ENCODE assay signal across 1 cellular context in the genomic region with DNA sequence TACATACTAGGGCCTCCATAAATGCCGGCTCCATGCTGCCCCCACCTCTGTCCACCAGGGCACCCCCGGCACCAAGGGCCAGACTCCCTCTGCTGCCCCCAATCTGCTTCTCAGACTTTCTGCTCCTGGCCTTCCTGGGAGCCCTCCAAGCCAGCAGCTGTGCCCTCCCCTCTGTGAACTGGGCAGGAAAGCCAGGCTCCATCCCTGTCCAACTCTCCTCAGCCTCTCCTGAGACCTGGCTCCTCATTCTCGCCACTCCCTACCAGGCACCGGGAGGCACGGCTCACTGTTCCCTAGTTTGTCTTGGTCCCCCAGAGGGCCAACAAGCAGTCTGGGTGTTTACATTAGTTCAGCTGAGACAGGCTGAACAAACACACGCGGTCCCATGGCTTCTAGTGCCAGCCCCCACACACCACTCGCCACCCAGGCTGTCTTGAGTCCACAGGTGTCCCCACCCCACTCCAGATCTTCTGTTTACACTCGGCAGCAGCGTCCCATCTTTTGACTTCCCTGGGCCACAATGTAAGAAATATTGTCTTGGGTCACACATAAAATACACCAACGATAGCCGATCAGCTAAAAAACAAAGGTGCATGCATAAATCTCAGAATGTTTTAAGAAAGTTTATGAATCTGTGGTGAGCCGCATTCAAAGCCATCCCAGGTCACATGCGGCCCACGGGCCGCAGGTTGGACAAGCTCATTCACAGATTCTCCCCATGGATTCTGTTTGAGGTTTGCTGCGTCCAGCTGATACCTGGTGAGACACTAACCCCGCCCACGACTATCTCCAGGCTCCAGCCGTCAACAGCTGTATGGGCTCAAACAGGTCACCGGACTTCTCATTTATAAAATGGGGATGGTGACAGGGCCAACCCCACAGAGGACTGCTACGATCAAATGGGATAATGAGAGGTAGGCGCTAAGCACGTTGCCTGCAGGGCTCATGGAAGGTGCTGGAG.
TF ChIP-seq lines count a peak whose summit lies in the region.

No MANE protein-coding gene starts in this region.

TF ChIP-seq in HEK293, 187 proteins besides CTCF, POLR2A, EP300 and RAD21 (continued from another document and continues in another):
- TF ChIP-seq ZNF341 (tag by site-specific recombination; IDR thresholded peaks at IDR 0.05; ENCODE audit: low read depth) (peak; percentile 19; the same call in 1 of the 2 replicates), SP7 (tag by site-specific recombination; IDR thresholded peaks at IDR 0.05) (no peak), ZBTB26 (tag by site-specific recombination; optimal IDR thresholded peaks at IDR 0.05) (no peak), ZNF747 (tag by site-specific recombination; IDR thresholded peaks at IDR 0.05) (no peak), ZNF2 (tag by site-specific recombination; IDR thresholded peaks at IDR 0.05) (no peak), GLI2 (tag by site-specific recombination; IDR thresholded peaks at IDR 0.05; ENCODE audit: borderline replicate concordance, low read depth) (no peak), BCL11B (tag by site-specific recombination; IDR thresholded peaks at IDR 0.05; ENCODE audit: low read depth) (no peak), ZBTB21 (tag by site-specific recombination; IDR thresholded peaks at IDR 0.05) (no peak), ZNF529 (tag by site-specific recombination; IDR thresholded peaks at IDR 0.05; ENCODE audit: insufficient replicate concordance) (no peak), ZNF677 (tag by site-specific recombination; IDR thresholded peaks at IDR 0.05) (no peak), SALL2 (tag by site-specific recombination; IDR thresholded peaks at IDR 0.05; ENCODE audit: borderline replicate concordance) (no peak), MYNN (tag by site-specific recombination; IDR thresholded peaks at IDR 0.05; ENCODE audit: borderline replicate concordance) (no peak), ZNF223 (tag by site-specific recombination; IDR thresholded peaks at IDR 0.05) (no peak), ZNF664 (tag by site-specific recombination; IDR thresholded peaks at IDR 0.05) (no peak), ZSCAN16 (tag by site-specific recombination; IDR thresholded peaks at IDR 0.05) (no peak), ZNF121 (tag by site-specific recombination; IDR thresholded peaks at IDR 0.05) (no peak), ZNF596 (tag by site-specific recombination; IDR thresholded peaks at IDR 0.05) (no peak), ZFP37 (tag by site-specific recombination; IDR thresholded peaks at IDR 0.05) (no peak), IKZF3 (tag by site-specific recombination; IDR thresholded peaks at IDR 0.05) (peak; percentile 43; the same call in 1 of the 2 replicates), ZNF146 (tag by site-specific recombination; IDR thresholded peaks at IDR 0.05) (no peak), ZNF394 (tag by site-specific recombination; IDR thresholded peaks at IDR 0.05; ENCODE audit: borderline replicate concordance) (no peak), ZNF311 (tag by site-specific recombination; IDR thresholded peaks at IDR 0.05; ENCODE audit: borderline replicate concordance) (no peak), ZNF239 (tag by site-specific recombination; IDR thresholded peaks at IDR 0.05) (no peak), ZNF335 (tag by site-specific recombination; conservative IDR thresholded peaks at IDR 0.05) (0 out of 2 replicates have a peak, but pooled peaks have one; percentile 12), RBAK (tag by site-specific recombination; IDR thresholded peaks at IDR 0.05) (no peak), ZNF184 (tag by site-specific recombination; IDR thresholded peaks at IDR 0.05) (no peak), SP3 (tag by site-specific recombination; IDR thresholded peaks at IDR 0.05) (no peak), HOXD13 (CRISPR knock-in tag; IDR thresholded peaks at IDR 0.05; ENCODE audit: borderline replicate concordance) (no peak), ZNF214 (tag by site-specific recombination; IDR thresholded peaks at IDR 0.05; ENCODE audit: borderline replicate concordance) (no peak), ZNF623 (tag by site-specific recombination; IDR thresholded peaks at IDR 0.05) (no peak), KLF9 (tag by site-specific recombination; IDR thresholded peaks at IDR 0.05; ENCODE audit: low read depth) (no peak), ZNF175 (tag by site-specific recombination; IDR thresholded peaks at IDR 0.05) (no peak), ZNF174 (tag by site-specific recombination; IDR thresholded peaks at IDR 0.05) (no peak), ZNF473 (tag by site-specific recombination; IDR thresholded peaks at IDR 0.05) (no peak), OVOL3 (tag by site-specific recombination; IDR thresholded peaks at IDR 0.05) (no peak), ZNF16 (tag by site-specific recombination; IDR thresholded peaks at IDR 0.05; ENCODE audit: low read depth) (no peak), BCL6B (tag by site-specific recombination; IDR thresholded peaks at IDR 0.05) (no peak), ZNF221 (tag by site-specific recombination; IDR thresholded peaks at IDR 0.05; ENCODE audit: borderline replicate concordance) (no peak), ZNF555 (tag by site-specific recombination; conservative IDR thresholded peaks at IDR 0.05) (no peak), FEZF1 (tag by site-specific recombination; IDR thresholded peaks at IDR 0.05) (no peak), ZNF521 (tag by site-specific recombination; IDR thresholded peaks at IDR 0.05) (no peak), ZNF621 (tag by site-specific recombination; IDR thresholded peaks at IDR 0.05) (no peak), ZNF768 (tag by site-specific recombination; IDR thresholded peaks at IDR 0.05) (no peak)
- TF ChIP-seq, protein P1, sequence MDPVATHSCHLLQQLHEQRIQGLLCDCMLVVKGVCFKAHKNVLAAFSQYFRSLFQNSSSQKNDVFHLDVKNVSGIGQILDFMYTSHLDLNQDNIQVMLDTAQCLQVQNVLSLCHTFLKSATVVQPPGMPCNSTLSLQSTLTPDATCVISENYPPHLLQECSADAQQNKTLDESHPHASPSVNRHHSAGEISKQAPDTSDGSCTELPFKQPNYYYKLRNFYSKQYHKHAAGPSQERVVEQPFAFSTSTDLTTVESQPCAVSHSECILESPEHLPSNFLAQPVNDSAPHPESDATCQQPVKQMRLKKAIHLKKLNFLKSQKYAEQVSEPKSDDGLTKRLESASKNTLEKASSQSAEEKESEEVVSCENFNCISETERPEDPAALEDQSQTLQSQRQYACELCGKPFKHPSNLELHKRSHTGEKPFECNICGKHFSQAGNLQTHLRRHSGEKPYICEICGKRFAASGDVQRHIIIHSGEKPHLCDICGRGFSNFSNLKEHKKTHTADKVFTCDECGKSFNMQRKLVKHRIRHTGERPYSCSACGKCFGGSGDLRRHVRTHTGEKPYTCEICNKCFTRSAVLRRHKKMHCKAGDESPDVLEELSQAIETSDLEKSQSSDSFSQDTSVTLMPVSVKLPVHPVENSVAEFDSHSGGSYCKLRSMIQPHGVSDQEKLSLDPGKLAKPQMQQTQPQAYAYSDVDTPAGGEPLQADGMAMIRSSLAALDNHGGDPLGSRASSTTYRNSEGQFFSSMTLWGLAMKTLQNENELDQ (tag by site-specific recombination; IDR thresholded peaks at IDR 0.05; ENCODE audit: low read depth) = no peak
- TF ChIP-seq, protein P2, sequence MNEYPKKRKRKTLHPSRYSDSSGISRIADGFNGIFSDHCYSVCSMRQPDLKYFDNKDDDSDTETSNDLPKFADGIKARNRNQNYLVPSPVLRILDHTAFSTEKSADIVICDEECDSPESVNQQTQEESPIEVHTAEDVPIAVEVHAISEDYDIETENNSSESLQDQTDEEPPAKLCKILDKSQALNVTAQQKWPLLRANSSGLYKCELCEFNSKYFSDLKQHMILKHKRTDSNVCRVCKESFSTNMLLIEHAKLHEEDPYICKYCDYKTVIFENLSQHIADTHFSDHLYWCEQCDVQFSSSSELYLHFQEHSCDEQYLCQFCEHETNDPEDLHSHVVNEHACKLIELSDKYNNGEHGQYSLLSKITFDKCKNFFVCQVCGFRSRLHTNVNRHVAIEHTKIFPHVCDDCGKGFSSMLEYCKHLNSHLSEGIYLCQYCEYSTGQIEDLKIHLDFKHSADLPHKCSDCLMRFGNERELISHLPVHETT (tag by site-specific recombination; IDR thresholded peaks at IDR 0.05) = no peak
- TF ChIP-seq, protein P3, sequence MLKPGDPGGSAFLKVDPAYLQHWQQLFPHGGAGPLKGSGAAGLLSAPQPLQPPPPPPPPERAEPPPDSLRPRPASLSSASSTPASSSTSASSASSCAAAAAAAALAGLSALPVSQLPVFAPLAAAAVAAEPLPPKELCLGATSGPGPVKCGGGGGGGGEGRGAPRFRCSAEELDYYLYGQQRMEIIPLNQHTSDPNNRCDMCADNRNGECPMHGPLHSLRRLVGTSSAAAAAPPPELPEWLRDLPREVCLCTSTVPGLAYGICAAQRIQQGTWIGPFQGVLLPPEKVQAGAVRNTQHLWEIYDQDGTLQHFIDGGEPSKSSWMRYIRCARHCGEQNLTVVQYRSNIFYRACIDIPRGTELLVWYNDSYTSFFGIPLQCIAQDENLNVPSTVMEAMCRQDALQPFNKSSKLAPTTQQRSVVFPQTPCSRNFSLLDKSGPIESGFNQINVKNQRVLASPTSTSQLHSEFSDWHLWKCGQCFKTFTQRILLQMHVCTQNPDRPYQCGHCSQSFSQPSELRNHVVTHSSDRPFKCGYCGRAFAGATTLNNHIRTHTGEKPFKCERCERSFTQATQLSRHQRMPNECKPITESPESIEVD (tag by site-specific recombination; IDR thresholded peaks at IDR 0.05) = no peak
- TF ChIP-seq, protein P4, sequence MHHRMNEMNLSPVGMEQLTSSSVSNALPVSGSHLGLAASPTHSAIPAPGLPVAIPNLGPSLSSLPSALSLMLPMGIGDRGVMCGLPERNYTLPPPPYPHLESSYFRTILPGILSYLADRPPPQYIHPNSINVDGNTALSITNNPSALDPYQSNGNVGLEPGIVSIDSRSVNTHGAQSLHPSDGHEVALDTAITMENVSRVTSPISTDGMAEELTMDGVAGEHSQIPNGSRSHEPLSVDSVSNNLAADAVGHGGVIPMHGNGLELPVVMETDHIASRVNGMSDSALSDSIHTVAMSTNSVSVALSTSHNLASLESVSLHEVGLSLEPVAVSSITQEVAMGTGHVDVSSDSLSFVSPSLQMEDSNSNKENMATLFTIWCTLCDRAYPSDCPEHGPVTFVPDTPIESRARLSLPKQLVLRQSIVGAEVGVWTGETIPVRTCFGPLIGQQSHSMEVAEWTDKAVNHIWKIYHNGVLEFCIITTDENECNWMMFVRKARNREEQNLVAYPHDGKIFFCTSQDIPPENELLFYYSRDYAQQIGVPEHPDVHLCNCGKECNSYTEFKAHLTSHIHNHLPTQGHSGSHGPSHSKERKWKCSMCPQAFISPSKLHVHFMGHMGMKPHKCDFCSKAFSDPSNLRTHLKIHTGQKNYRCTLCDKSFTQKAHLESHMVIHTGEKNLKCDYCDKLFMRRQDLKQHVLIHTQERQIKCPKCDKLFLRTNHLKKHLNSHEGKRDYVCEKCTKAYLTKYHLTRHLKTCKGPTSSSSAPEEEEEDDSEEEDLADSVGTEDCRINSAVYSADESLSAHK (tag by site-specific recombination; IDR thresholded peaks at IDR 0.05) = no peak
- TF ChIP-seq, protein P5, sequence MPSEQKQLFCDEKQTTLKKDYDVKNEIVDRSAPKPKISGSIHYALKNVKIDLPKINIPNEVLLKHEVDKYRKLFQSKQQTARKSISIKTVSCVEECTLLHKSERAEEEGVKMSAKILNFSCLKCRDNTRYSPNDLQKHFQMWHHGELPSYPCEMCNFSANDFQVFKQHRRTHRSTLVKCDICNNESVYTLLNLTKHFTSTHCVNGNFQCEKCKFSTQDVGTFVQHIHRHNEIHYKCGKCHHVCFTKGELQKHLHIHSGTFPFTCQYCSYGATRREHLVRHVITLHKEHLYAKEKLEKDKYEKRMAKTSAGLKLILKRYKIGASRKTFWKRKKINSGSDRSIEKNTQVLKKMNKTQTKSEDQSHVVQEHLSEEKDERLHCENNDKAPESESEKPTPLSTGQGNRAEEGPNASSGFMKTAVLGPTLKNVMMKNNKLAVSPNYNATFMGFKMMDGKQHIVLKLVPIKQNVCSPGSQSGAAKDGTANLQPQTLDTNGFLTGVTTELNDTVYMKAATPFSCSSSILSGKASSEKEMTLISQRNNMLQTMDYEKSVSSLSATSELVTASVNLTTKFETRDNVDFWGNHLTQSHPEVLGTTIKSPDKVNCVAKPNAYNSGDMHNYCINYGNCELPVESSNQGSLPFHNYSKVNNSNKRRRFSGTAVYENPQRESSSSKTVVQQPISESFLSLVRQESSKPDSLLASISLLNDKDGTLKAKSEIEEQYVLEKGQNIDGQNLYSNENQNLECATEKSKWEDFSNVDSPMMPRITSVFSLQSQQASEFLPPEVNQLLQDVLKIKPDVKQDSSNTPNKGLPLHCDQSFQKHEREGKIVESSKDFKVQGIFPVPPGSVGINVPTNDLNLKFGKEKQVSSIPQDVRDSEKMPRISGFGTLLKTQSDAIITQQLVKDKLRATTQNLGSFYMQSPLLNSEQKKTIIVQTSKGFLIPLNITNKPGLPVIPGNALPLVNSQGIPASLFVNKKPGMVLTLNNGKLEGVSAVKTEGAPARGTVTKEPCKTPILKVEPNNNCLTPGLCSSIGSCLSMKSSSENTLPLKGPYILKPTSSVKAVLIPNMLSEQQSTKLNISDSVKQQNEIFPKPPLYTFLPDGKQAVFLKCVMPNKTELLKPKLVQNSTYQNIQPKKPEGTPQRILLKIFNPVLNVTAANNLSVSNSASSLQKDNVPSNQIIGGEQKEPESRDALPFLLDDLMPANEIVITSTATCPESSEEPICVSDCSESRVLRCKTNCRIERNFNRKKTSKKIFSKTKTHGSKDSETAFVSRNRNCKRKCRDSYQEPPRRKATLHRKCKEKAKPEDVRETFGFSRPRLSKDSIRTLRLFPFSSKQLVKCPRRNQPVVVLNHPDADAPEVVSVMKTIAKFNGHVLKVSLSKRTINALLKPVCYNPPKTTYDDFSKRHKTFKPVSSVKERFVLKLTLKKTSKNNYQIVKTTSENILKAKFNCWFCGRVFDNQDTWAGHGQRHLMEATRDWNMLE (tag by site-specific recombination; conservative IDR thresholded peaks at IDR 0.05; ENCODE audit: low read depth) = no peak
